In genomic region chrX:73581002-73581628, GRCh38 we compare ENCODE assay signal across 14 cellular contexts. TPM values are rescaled to one million over a fixed set of nuclear protein-coding genes. Genes with fewer than 3 reads are reported as not detected.
A peak's percentile ranks its signal among the peaks of the same experiment; 100 is the strongest.
DNase-seq lines count a peak whose midpoint lies in the region; ATAC-seq lines count a peak whose summit lies in the region.
"Had no signal": no experiment of that assay in that cellular context is flagged by ENCODE, and none has a peak within 500 bp of the region (broad histone marks: within the 10 kb centered on the region; RNA-seq: fewer than 3 reads in every experiment).

No MANE protein-coding gene starts in this region.

- no peaks in the 10 kb centered on the region for H3K9me3 ChIP-seq in MG63
- H3K9me3 ChIP-seq: Caco-2, tibial artery had no signal

- DNase-seq in NCI-H1417 (lab: John Stamatoyannopoulos, UW), result peak in 2 of 3 experiments; percentile 9 to 69
- no peak for DNase-seq in NCI-H1417 treated with DMSO at 0.1 percent for 48 hours (lab: John Stamatoyannopoulos, UW)
- DNase-seq in amniotic epithelial cell (ENCODE audit: low read depth), result peak; percentile 9
- DNase-seq in pons (ENCODE audit: low spot score), result peak; percentile 45
- DNase-seq in NCI-H345 treated with DMSO at 0.1 percent for 48 hours (lab: John Stamatoyannopoulos, UW; ENCODE audit: unreplicated experiment), result no peak
- no peak for DNase-seq in putamen (ENCODE audit: low spot score)
- DNase-seq in MG63, result no peak
- DNase-seq: activated CD4-positive, alpha-beta T cell treated with anti-CD3 and anti-CD28 coated beads for 4 hours; GM23248; KBM-7; NCI-H2081; tibial artery had no signal

- no peak overlapping the region for H3K4me3 ChIP-seq in MG63
- H3K4me3 ChIP-seq: GM23248, tibial artery had no signal

- no peaks in the 10 kb centered on the region for H3K36me3 ChIP-seq in MG63
- H3K36me3 ChIP-seq: tibial artery had no signal

- H3K27me3 ChIP-seq in MG63, result no peaks in the 10 kb centered on the region
- H3K27me3 ChIP-seq: tibial artery had no signal

- ATAC-seq in HG03060 (IDR thresholded peaks at IDR 0.05; ENCODE audit: low read depth, unreplicated experiment), result peak; percentile 57

RNA-seq across cellular contexts. Expression of gene CHIC1, which starts 18.1 kb away (rescaled TPM):
- 2.5 and 5.0 TPM in 2 replicates for total RNA-seq in MG63 (2014; rRNA removed; shearing (Covaris generic); ENCODE audit: low replicate concordance)

Comparison
In these comparisons a context has a peak if more than half of its experiments do, and no peak if none do; other contexts are left out.
1. DNase-seq: peak in NCI-H1417 (2 of 3), amniotic epithelial cell (single experiment) and pons (single experiment); none in NCI-H1417 treated with DMSO at 0.1 percent for 48 hours (single experiment), NCI-H345 treated with DMSO at 0.1 percent for 48 hours (single experiment), putamen (single experiment) and MG63 (single experiment).